15 cellular contexts compared by ENCODE assay signal in genomic region chr2:172701250-172701649, GRCh38. TPM values are rescaled to one million over a fixed set of nuclear protein-coding genes. Genes with fewer than 3 reads are reported as not detected.
DNase-seq lines count a peak whose midpoint lies in the region; FAIRE-seq and TF ChIP-seq lines count a peak whose summit lies in the region.
"Had no signal": no experiment of that assay in that cellular context is flagged by ENCODE, and none has a peak within 500 bp of the region (broad histone marks: within the 10 kb centered on the region; RNA-seq: fewer than 3 reads in every experiment).

No MANE protein-coding gene starts in this region.

- no peak overlapping the region for H3K9ac ChIP-seq in adipocyte (ENCODE audit: low read length)

- no peak overlapping the region for H3K4me3 ChIP-seq in HFF-Myc (replicated peaks; ENCODE audit: low read depth, low read length)
- H3K4me3 ChIP-seq in adipocyte (ENCODE audit: low read length): no peak overlapping the region
- H3K4me3 ChIP-seq in coronary artery: no peak overlapping the region
- H3K4me3 ChIP-seq: skin epidermis had no signal

- H3K36me3 ChIP-seq in adipocyte (ENCODE audit: control insufficient read depth, insufficient read depth, low read length, severe bottlenecking): no peaks in the 10 kb centered on the region

- no peaks in the 10 kb centered on the region for H3K27me3 ChIP-seq in adipocyte (replicated peaks; ENCODE audit: control insufficient read depth, insufficient read depth, low read length)

- peak; percentile 63 for DNase-seq in A172 (ENCODE audit: low spot score)
- peak; percentile 38 for DNase-seq in HFF-Myc (ENCODE audit: extremely low read depth, low read depth)
- peak; percentile 65 for DNase-seq in adipocyte (ENCODE audit: low read depth)
- peak; percentile 87 for DNase-seq in fibroblast of peridontal ligament (ENCODE audit: extremely low read depth)
- no peak for DNase-seq in GM12891 (ENCODE audit: insufficient read length, low spot score)
- DNase-seq in globus pallidus (ENCODE audit: low spot score): no peak
- DNase-seq in coronary artery (ENCODE audit: low spot score): no peak
- no peak for DNase-seq in NCI-H1092 (lab: John Stamatoyannopoulos, UW)
- DNase-seq: 8988T; activated CD8-positive, alpha-beta memory T cell treated with anti-CD3 and anti-CD28 coated beads for 24 hours; mesendoderm; NCI-H2081 treated with DMSO at 0.1 percent for 48 hours; NK-92 treated with Interleukin-12 subunit alpha and Interleukin-12 subunit beta, amount 100 ng/mL, for 24 hours had no signal

- H3K9me3 ChIP-seq in adipocyte (ENCODE audit: control insufficient read depth, low read length): no peaks in the 10 kb centered on the region

- H3K27ac ChIP-seq in coronary artery: no peak overlapping the region
- H3K27ac ChIP-seq: skin epidermis had no signal

- TF ChIP-seq CTCF in HFF-Myc (IDR thresholded peaks at IDR 0.05; ENCODE audit: low read depth, low read length, missing control alignments) (no peak), coronary artery (IDR thresholded peaks at IDR 0.05) (no peak)

- peaks cover 16% of the 10 kb centered on the region for H3K4me1 ChIP-seq in adipocyte (ENCODE audit: control insufficient read depth, insufficient read depth, low read length)

- TF ChIP-seq POLR2A in GM12891 (IDR thresholded peaks at IDR 0.05; ENCODE audit: low read depth, low read length): no peak

- no peak for FAIRE-seq in GM12891 (lab: Jason Lieb, UNC)

TF ChIP-seq in GM12891, 5 proteins besides CTCF, POLR2A, EP300 and RAD21:
- no peak for TF ChIP-seq POU2F2 (IDR thresholded peaks at IDR 0.05; ENCODE audit: low read depth, low read length)
- TF ChIP-seq TAF1 (IDR thresholded peaks at IDR 0.05; ENCODE audit: low read depth, low read length): no peak
- no peak for TF ChIP-seq POLR2AphosphoS5 (IDR thresholded peaks at IDR 0.05; ENCODE audit: low read depth, low read length)
- TF ChIP-seq SPI1 (IDR thresholded peaks at IDR 0.05; ENCODE audit: low read depth, low read length): no peak
- no peak for TF ChIP-seq PAX5 (IDR thresholded peaks at IDR 0.05; ENCODE audit: insufficient read depth, low read length, severe bottlenecking)

RNA-seq across cellular contexts. Expression of gene RAPGEF4, which starts 34.4 kb away (rescaled TPM):
- total RNA-seq in A172 (2014; rRNA removed; shearing (Covaris generic)): 0.62 TPM in 1 of 2 replicates, not detected in the other
- 0.24 TPM for polyA plus RNA-seq in GM12891 (2012; ENCODE audit: low read depth, missing spikeins)
- total RNA-seq: HT-29 had no signal

Comparison
In these comparisons a context has a peak if more than half of its experiments do, and no peak if none do; other contexts are left out.
1. DNase-seq: peak in A172 (single experiment), HFF-Myc (single experiment), adipocyte (single experiment) and fibroblast of peridontal ligament (single experiment); none in GM12891 (single experiment), globus pallidus (single experiment), coronary artery (single experiment) and NCI-H1092 (single experiment).